Comparison of ENCODE assay signal across 9 cellular contexts in the genomic region with DNA sequence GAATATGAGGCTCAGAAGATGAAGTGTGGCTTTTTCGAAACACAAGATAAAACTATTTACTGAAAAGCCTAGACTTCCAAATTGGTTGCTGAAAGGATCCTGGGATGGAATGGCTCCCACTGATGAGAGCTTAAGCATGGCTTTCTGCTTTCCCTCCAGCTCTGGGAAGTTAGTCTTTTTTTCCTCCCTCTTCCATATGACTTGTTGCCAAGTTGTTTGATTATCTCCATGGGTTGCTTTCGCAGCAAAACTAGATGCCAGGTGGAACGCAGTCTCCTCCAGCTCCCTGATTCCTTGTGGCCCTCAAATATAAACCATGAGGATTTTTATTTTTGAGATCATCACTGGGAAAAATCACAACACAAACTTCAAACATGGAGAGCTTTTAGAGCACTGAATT.
"Had no signal": no experiment of that assay in that cellular context is flagged by ENCODE, and none has a peak within 500 bp of the region (broad histone marks: within the 10 kb centered on the region; RNA-seq: fewer than 3 reads in every experiment).

No MANE protein-coding gene starts in this region.

- H3K9me3 ChIP-seq: HAP-1 had no signal

- ATAC-seq: GM23338, HCT116 had no signal

- H3K9ac ChIP-seq: GM23248 had no signal

- H3K4me1 ChIP-seq: HAP-1 had no signal

- H3K36me3 ChIP-seq: HAP-1 had no signal

- H3K4me2 ChIP-seq: GM23338 had no signal

- H3K4me3 ChIP-seq: GM23248, GM23338, HAP-1 had no signal

- H2AFZ ChIP-seq: GM23248, GM23338 had no signal

- DNase-seq: GM23248, GOT3, H7, H9, HCEC 1CT, HFFc6 had no signal

- H3K27ac ChIP-seq: GM23248 had no signal
